ENCODE assay signal across 23 cellular contexts in genomic region chr6:50721978-50722377, GRCh38. TPM values are rescaled to one million over a fixed set of nuclear protein-coding genes. Genes with fewer than 3 reads are reported as not detected.
"Had no signal": no experiment of that assay in that cellular context is flagged by ENCODE, and none has a peak within 500 bp of the region (broad histone marks: within the 10 kb centered on the region; RNA-seq: fewer than 3 reads in every experiment).

No MANE protein-coding gene starts in this region.

- H3K4me1 ChIP-seq: SJSA1 had no signal

- H3K36me3 ChIP-seq: MG63, SJSA1 had no signal

- H3K4me3 ChIP-seq: MG63, SJSA1, SK-N-MC had no signal

- DNase-seq: IMR-90, Karpas-422, KG1, MG63, NCI-H1092, NCI-H1417, NCI-H1436 treated with DMSO at 0.1 percent for 48 hours, NCI-H1694, NCI-H187 treated with DMSO at 0.1 percent for 48 hours, NCI-H2029 treated with DMSO at 0.1 percent for 48 hours, NCI-H2171 treated with DMSO at 0.1 percent for 48 hours, NCI-H345, NCI-H446 treated with DMSO at 0.1 percent for 48 hours, NCI-H510A treated with DMSO at 0.1 percent for 48 hours, NCI-H526, NCI-H774, Right ventricle myocardium superior, RPMI8226, SIG-M5 had no signal

- ATAC-seq: HepG2 had no signal

- H3K27me3 ChIP-seq: MG63 had no signal

- H3K27ac ChIP-seq: SJSA1, SK-N-MC had no signal

RNA-seq across cellular contexts. Expression of gene TFAP2D, which starts 8.7 kb away (rescaled TPM):
- total RNA-seq: HepG2, HT1080, IMR-90, Right ventricle myocardium superior, SJSA1 had no signal
- polyA plus RNA-seq: HepG2, IMR-90 had no signal
